24 cellular contexts compared by ENCODE assay signal in genomic region chr18:78970774-78971333, GRCh38. TPM values are rescaled to one million over a fixed set of nuclear protein-coding genes. Genes with fewer than 3 reads are reported as not detected.
"Had no signal": no experiment of that assay in that cellular context is flagged by ENCODE, and none has a peak within 500 bp of the region (broad histone marks: within the 10 kb centered on the region; RNA-seq: fewer than 3 reads in every experiment).

No MANE protein-coding gene starts in this region.

- H3K9me3 ChIP-seq: MG63, SK-N-SH had no signal

- H3K36me3 ChIP-seq: MG63 had no signal

- DNase-seq: IMR-90, Karpas-422, KG1, MG63, NCI-H1092, NCI-H1105 treated with DMSO at 0.1 percent for 48 hours, NCI-H1417 treated with DMSO at 0.1 percent for 48 hours, NCI-H146, NCI-H1694 treated with DMSO at 0.1 percent for 48 hours, NCI-H1930, NCI-H2081, NCI-H2107, NCI-H2171, NCI-H226, NCI-H446, NCI-H510A, NCI-H524 treated with DMSO at 0.1 percent for 48 hours, NCI-H69, NCI-H774, RPMI8226, SHP77, SK-N-SH had no signal

- H3K4me2 ChIP-seq: SK-N-SH had no signal

- H3K9ac ChIP-seq: SK-N-SH had no signal

- H3K4me3 ChIP-seq: MG63 had no signal

RNA-seq across cellular contexts. Expression of gene SALL3, which starts 8.8 kb away (rescaled TPM):
- total RNA-seq: HT-29, IMR-90, SK-MEL-5 had no signal
